ENCODE assay signal across 9 cellular contexts in the genomic region with DNA sequence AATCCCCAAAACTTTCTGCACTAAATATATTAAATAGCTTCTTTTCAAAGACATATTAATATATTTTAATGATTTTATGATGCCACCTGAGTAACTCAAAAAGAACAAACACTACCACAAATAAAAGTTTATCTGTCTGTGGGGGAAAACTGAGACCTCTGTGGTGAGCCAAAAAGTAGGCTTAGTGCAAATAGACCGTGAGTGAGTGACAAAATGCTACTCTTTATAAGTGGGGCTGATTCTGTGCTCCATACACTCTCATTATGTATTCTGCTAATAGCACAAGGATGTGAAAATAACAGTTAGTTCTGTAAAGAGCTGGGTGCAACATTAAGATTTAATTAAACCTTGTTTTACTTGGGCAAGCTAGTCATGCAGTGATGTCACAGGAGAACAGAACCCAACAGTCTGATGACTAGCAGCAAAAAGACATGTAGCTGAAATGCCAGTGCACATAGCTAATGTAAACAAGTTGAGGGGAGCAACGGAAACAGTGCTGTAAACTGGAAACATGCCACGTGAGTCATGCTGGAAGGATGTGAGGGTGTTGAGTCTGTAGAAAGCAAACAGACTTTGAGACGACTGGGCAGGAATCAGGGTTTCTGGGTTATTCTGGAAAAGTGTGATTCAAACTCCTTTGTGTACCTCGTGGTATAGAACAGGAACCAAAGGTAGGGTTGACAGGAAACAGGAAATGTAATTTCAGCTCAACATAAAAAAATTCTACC.
DNase-seq lines count a peak whose midpoint lies in the region; ATAC-seq and TF ChIP-seq lines count a peak whose summit lies in the region.
"Had no signal": no experiment of that assay in that cellular context is flagged by ENCODE, and none has a peak within 500 bp of the region (broad histone marks: within the 10 kb centered on the region; RNA-seq: fewer than 3 reads in every experiment).

No MANE protein-coding gene starts in this region.

- H3K4me1 ChIP-seq in heart left ventricle: peaks cover 0 to 10% (median 0%) of the 10 kb centered on the region in 12 donors

- intact Hi-C loops in heart left ventricle (cut with DNase I) (no loop called here), Right ventricle myocardium superior (cut with DNase I) (no loop called here)

- H3K4me3 ChIP-seq in heart left ventricle (no peak overlapping the region), astrocyte of the cerebellum (ENCODE audit: low read depth, low read length) (no peak overlapping the region)
- H3K4me3 ChIP-seq: BLaER1 treated with 17β-estradiol and CSF1 and Interleukin-3, amounts not matched to agents 10 nM and 100 nM had no signal

- H3K9me3 ChIP-seq in heart left ventricle: no peaks in the 10 kb centered on the region
- H3K9me3 ChIP-seq: BLaER1 treated with 17β-estradiol and CSF1 and Interleukin-3, amounts not matched to agents 10 nM and 100 nM had no signal

- no peak for TF ChIP-seq POLR2A in heart left ventricle (IDR thresholded peaks at IDR 0.05)

- H3K27me3 ChIP-seq in heart left ventricle: no peaks in the 10 kb centered on the region
- H3K27me3 ChIP-seq: BLaER1 treated with 17β-estradiol and CSF1 and Interleukin-3, amounts not matched to agents 10 nM and 100 nM had no signal

- 15 to 29% (median 25%) methylated on average over 5 of the region's 5 CpGs for WGBS in heart left ventricle, 4 donors

- DNase-seq in heart left ventricle: peak in 3 of 5 donors; percentile 21 to 57 (median 35)
- DNase-seq in Right ventricle myocardium superior: no peak
- DNase-seq in astrocyte of the cerebellum (ENCODE audit: low read depth): peak; percentile 100
- DNase-seq in kidney glomerular epithelial cell (lab: John Stamatoyannopoulos, UW): peak; percentile 100
- no peak for DNase-seq in stimulated activated CD4-positive, alpha-beta T cell treated with anti-CD3 and anti-CD28 coated beads, Interleukin-12 subunit alpha, Interleukin-12 subunit beta, amount 100 ng/mL, for 4 hours
- DNase-seq in NCI-H2171 treated with DMSO at 0.1 percent for 48 hours (lab: John Stamatoyannopoulos, UW): no peak

- no peak overlapping the region for H3K27ac ChIP-seq in heart left ventricle

- TF ChIP-seq CTCF in heart left ventricle (IDR thresholded peaks at IDR 0.05) (no peak), astrocyte of the cerebellum (IDR thresholded peaks at IDR 0.05; ENCODE audit: low read depth, low read length, missing control alignments) (no peak)

- H3K36me3 ChIP-seq in heart left ventricle: no peaks in the 10 kb centered on the region
- H3K36me3 ChIP-seq: BLaER1 treated with 17β-estradiol and CSF1 and Interleukin-3, amounts not matched to agents 10 nM and 100 nM had no signal

- ATAC-seq in heart left ventricle (peak in 3 of 4 donors; percentile 15 to 91 (median 72)), Right ventricle myocardium superior (ENCODE audit: poor library complexity) (no peak), GM18870 (IDR thresholded peaks at IDR 0.05; ENCODE audit: unreplicated experiment) (no peak), HG02642 (IDR thresholded peaks at IDR 0.05; ENCODE audit: poor library complexity, unreplicated experiment) (no peak)

- in situ Hi-C loops in astrocyte of the cerebellum (cut with HindIII; ENCODE audit: low sequenced_read_pairs): no loop called here

Comparison
In these comparisons a context has a peak if more than half of its experiments do, and no peak if none do; other contexts are left out.
1. ATAC-seq: peak in heart left ventricle (3 of 4); none in Right ventricle myocardium superior (single experiment), GM18870 (single experiment) and HG02642 (single experiment).
2. DNase-seq: peak in heart left ventricle (3 of 5), astrocyte of the cerebellum (single experiment) and kidney glomerular epithelial cell (single experiment); none in Right ventricle myocardium superior (single experiment), stimulated activated CD4-positive, alpha-beta T cell treated with anti-CD3 and anti-CD28 coated beads, Interleukin-12 subunit alpha, Interleukin-12 subunit beta, amount 100 ng/mL, for 4 hours (single experiment) and NCI-H2171 treated with DMSO at 0.1 percent for 48 hours (single experiment).